In the genomic region with DNA sequence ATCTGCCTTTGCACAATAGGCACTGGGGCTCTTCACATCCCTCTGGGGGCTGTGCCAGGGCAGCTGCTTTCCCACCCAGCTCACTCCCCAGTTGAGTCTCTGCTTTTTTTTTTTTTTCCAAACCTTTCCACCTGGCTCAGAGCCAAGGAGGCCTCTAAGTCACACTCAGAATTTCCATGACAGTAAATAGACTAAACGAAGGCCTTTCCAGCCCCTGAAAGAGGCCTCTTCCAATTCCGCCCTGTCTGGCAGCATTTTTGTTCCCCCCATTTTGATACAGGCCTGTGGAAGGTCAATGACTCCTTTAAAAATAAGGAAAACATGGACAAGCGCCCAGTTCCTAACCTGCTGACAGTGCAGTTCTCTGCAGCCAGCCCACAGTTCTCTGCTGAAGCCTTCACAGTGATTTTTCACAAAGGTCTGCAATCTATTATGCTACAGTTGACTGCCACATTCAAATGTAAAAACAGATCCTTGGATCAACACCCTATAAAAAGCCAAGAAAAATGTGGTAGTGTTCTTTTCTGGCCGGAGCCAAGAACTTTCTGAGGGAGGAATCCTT, we compare ENCODE assay signal across 8 cellular contexts.
A peak's percentile ranks its signal among the peaks of the same experiment; 100 is the strongest.
DNase-seq lines count a peak whose midpoint lies in the region; ATAC-seq and TF ChIP-seq lines count a peak whose summit lies in the region.

No MANE protein-coding gene starts in this region.

- no peak overlapping the region for H3K27ac Mint-ChIP-seq in activated CD8-positive, alpha-beta T cell treated with anti-CD3 and anti-CD28 coated beads, Interleukin-2, amount 10 ng/mL, durations not matched to agents 7 days and 5 days

- POLR2A ChIA-PET in activated CD8-positive, alpha-beta T cell treated with anti-CD3 and anti-CD28 coated beads, Interleukin-2, amount 10 ng/mL, durations not matched to agents 7 days and 5 days (lab: Charles Lee), result no interaction called here

- no peak overlapping the region for H3K9ac ChIP-seq in KMS-11
- peak overlapping the region; percentile 46 for H3K9ac ChIP-seq in smooth muscle cell (ENCODE audit: low read depth)

- H3K9me3 Mint-ChIP-seq in activated CD8-positive, alpha-beta T cell treated with anti-CD3 and anti-CD28 coated beads, Interleukin-2, amount 10 ng/mL, durations not matched to agents 7 days and 5 days (ENCODE audit: insufficient read depth), result no peaks in the 10 kb centered on the region

- WGBS in smooth muscle cell (ENCODE audit: low lambda C conversion rate), result 9% methylated on average over 4 of the region's 4 CpGs

- H3K27ac ChIP-seq in KMS-11 (no peak overlapping the region), smooth muscle cell (ENCODE audit: low read depth) (peak overlapping the region; percentile 96)

- H2AFZ ChIP-seq in KMS-11 (ENCODE audit: low read depth) (no peak overlapping the region), smooth muscle cell (ENCODE audit: low read depth) (peak overlapping the region; percentile 82)

- H3K27me3 ChIP-seq in KMS-11 (ENCODE audit: insufficient read depth, low read depth), result no peaks in the 10 kb centered on the region
- no peaks in the 10 kb centered on the region for H3K27me3 ChIP-seq in smooth muscle cell (ENCODE audit: low read depth)

- no peak overlapping the region for H3K4me3 Mint-ChIP-seq in activated CD8-positive, alpha-beta T cell treated with anti-CD3 and anti-CD28 coated beads, Interleukin-2, amount 10 ng/mL, durations not matched to agents 7 days and 5 days

- H3K4me3 ChIP-seq in KMS-11 (IDR thresholded peaks at IDR 0.05; ENCODE audit: insufficient read depth, low read depth, low read length) (no peak overlapping the region), smooth muscle cell (no peak overlapping the region)

- H3K27me3 Mint-ChIP-seq in activated CD8-positive, alpha-beta T cell treated with anti-CD3 and anti-CD28 coated beads, Interleukin-2, amount 10 ng/mL, durations not matched to agents 7 days and 5 days (ENCODE audit: low read depth), result no peaks in the 10 kb centered on the region

- CTCF ChIA-PET in activated CD8-positive, alpha-beta T cell treated with anti-CD3 and anti-CD28 coated beads, Interleukin-2, amount 10 ng/mL, durations not matched to agents 7 days and 5 days (lab: Charles Lee), result interaction anchor here (0.8 to 1.8 kb wide), 6 partner anchors 8 to 367 kb away, joined by 3 to 5 read pairs (median 4); partner anchors contain the start of gene SESN3

- DNase-seq in activated CD8-positive, alpha-beta T cell treated with anti-CD3 and anti-CD28 coated beads, Interleukin-2, amount 10 ng/mL, durations not matched to agents 7 days and 5 days, result no peak
- DNase-seq in hypothalamus (lab: John Stamatoyannopoulos, UW) (peak in 37 of 51 donors; percentile 4 to 66 (median 37)), smooth muscle cell (lab: John Stamatoyannopoulos, UW; ENCODE audit: unreplicated experiment) (peak; percentile 24), GDM1 (lab: John Stamatoyannopoulos, UW) (no peak), SIG-M5 (lab: John Stamatoyannopoulos, UW) (no peak)
- DNase-seq in stimulated activated CD4-positive, alpha-beta T cell treated with anti-CD3 and anti-CD28 coated beads, Interleukin-4, amount 100 ng/mL, for 4 hours, result no peak

- no peaks in the 10 kb centered on the region for H4K20me1 ChIP-seq in KMS-11 (ENCODE audit: insufficient read depth)
- no peaks in the 10 kb centered on the region for H4K20me1 ChIP-seq in smooth muscle cell (ENCODE audit: low read depth)

- TF ChIP-seq CTCF in KMS-11 (conservative IDR thresholded peaks at IDR 0.05; ENCODE audit: low read depth, low read length) (no peak), smooth muscle cell (IDR thresholded peaks at IDR 0.05; ENCODE audit: borderline replicate concordance, insufficient read depth, poor library complexity, severe bottlenecking) (no peak)

- peaks cover 1% of the 10 kb centered on the region for H3K36me3 Mint-ChIP-seq in activated CD8-positive, alpha-beta T cell treated with anti-CD3 and anti-CD28 coated beads, Interleukin-2, amount 10 ng/mL, durations not matched to agents 7 days and 5 days (ENCODE audit: low read depth)

- H3K79me2 ChIP-seq in KMS-11 (ENCODE audit: insufficient read depth, low read depth), result no peaks in the 10 kb centered on the region
- H3K79me2 ChIP-seq in smooth muscle cell (ENCODE audit: low read depth), result no peaks in the 10 kb centered on the region

- H3K4me1 ChIP-seq in KMS-11 (ENCODE audit: low read depth, poor library complexity, severe bottlenecking), result peaks cover 38% of the 10 kb centered on the region
- peaks cover 46% of the 10 kb centered on the region for H3K4me1 ChIP-seq in smooth muscle cell (ENCODE audit: low read depth)

- H3K36me3 ChIP-seq in KMS-11 (ENCODE audit: insufficient read depth) (no peaks in the 10 kb centered on the region), smooth muscle cell (ENCODE audit: low read depth) (no peaks in the 10 kb centered on the region)

- peak overlapping the region; percentile 66; the same call in 1 of the 2 replicates for H3K4me2 ChIP-seq in KMS-11
- H3K4me2 ChIP-seq in smooth muscle cell, result peak overlapping the region; percentile 75

- H3F3A ChIP-seq in smooth muscle cell (ENCODE audit: low read depth), result peaks cover 43% of the 10 kb centered on the region

- H3K4me1 Mint-ChIP-seq in activated CD8-positive, alpha-beta T cell treated with anti-CD3 and anti-CD28 coated beads, Interleukin-2, amount 10 ng/mL, durations not matched to agents 7 days and 5 days (ENCODE audit: low read depth), result peaks cover 17% of the 10 kb centered on the region

- no peaks in the 10 kb centered on the region for H3K9me3 ChIP-seq in smooth muscle cell (replicated peaks; ENCODE audit: low read depth)

- peak; percentile 5 for ATAC-seq in activated CD8-positive, alpha-beta T cell treated with anti-CD3 and anti-CD28 coated beads, Interleukin-2, amount 10 ng/mL, durations not matched to agents 7 days and 5 days
- no peak for ATAC-seq in HG03442 (IDR thresholded peaks at IDR 0.05; ENCODE audit: unreplicated experiment)

Comparison
In these comparisons a context has a peak if more than half of its experiments do, and no peak if none do; other contexts are left out.
1. DNase-seq: peak in hypothalamus (37 of 51) and smooth muscle cell (single experiment); none in activated CD8-positive, alpha-beta T cell treated with anti-CD3 and anti-CD28 coated beads, Interleukin-2, amount 10 ng/mL, durations not matched to agents 7 days and 5 days (single experiment), GDM1 (single experiment), stimulated activated CD4-positive, alpha-beta T cell treated with anti-CD3 and anti-CD28 coated beads, Interleukin-4, amount 100 ng/mL, for 4 hours (0 of 2) and SIG-M5 (single experiment).